22 cellular contexts compared by ENCODE assay signal in genomic region chr6:169956580-169956979, GRCh38.
"Had no signal": no experiment of that assay in that cellular context is flagged by ENCODE, and none has a peak within 500 bp of the region (broad histone marks: within the 10 kb centered on the region; RNA-seq: fewer than 3 reads in every experiment).

No MANE protein-coding gene starts in this region.

- H3K36me3 Mint-ChIP-seq: natural killer cell treated with Interleukin-12 subunit alpha and Interleukin-12 subunit beta and Interleukin-15 and Interleukin-18, amount 100 ng/mL, for 72 hours; WTC11 had no signal

- H3K27me3 ChIP-seq: ovary had no signal

- DNase-seq: activated CD4-positive, alpha-beta T cell treated with anti-CD3 and anti-CD28 coated beads for 4 hours; activated CD8-positive, alpha-beta T cell treated with anti-CD3 and anti-CD28 coated beads, Interleukin-2, amount 10 ng/mL, durations not matched to agents 7 days and 5 days; activated T-cell treated with anti-CD3 and anti-CD28 coated beads for 4 hours; effector CD4-positive, alpha-beta T cell; esophagus squamous epithelium; glutamatergic neuron; hypothalamus; kidney glomerular epithelial cell; mesendoderm; SHP77 treated with DMSO at 0.1 percent for 48 hours; stimulated activated CD4-positive, alpha-beta T cell treated with anti-CD3 and anti-CD28 coated beads, Interleukin-15, amount 100 ng/mL, for 24 hours; stimulated activated CD4-positive, alpha-beta T cell treated with anti-CD3 and anti-CD28 coated beads, Interleukin-4, amount 100 ng/mL, for 1 hour; stimulated activated naive CD4-positive, alpha-beta T cell had no signal

- H3K4me3 ChIP-seq: adrenal gland, esophagus squamous epithelium, ovary, transverse colon had no signal

- H3K4me1 ChIP-seq: adrenal gland had no signal

- FAIRE-seq: endothelial cell of umbilical vein, TTC549 had no signal

- H3K4me3 Mint-ChIP-seq: activated CD8-positive, alpha-beta T cell treated with anti-CD3 and anti-CD28 coated beads, Interleukin-2, amount 10 ng/mL, durations not matched to agents 7 days and 5 days; activated naive CD4-positive, alpha-beta T cell treated with anti-CD3 and anti-CD28 coated beads, Interleukin-2, amount 50 U/mL, for 24 hours; natural killer cell treated with Interleukin-12 subunit alpha and Interleukin-12 subunit beta and Interleukin-15 and Interleukin-18, amount 100 ng/mL, for 72 hours; WTC11 had no signal

- H3K9me3 ChIP-seq: adrenal gland, esophagus squamous epithelium, ovary, transverse colon had no signal

- H3K36me3 ChIP-seq: adrenal gland, esophagus squamous epithelium, ovary, transverse colon had no signal

- ATAC-seq: activated CD8-positive, alpha-beta T cell treated with anti-CD3 and anti-CD28 coated beads, Interleukin-2, amount 10 ng/mL, durations not matched to agents 7 days and 5 days; natural killer cell treated with Interleukin-12 subunit alpha and Interleukin-12 subunit beta and Interleukin-15 and Interleukin-18, amount 100 ng/mL, for 72 hours; WTC11 had no signal

- H3K27ac Mint-ChIP-seq: activated CD8-positive, alpha-beta T cell treated with anti-CD3 and anti-CD28 coated beads, Interleukin-2, amount 10 ng/mL, durations not matched to agents 7 days and 5 days; activated naive CD4-positive, alpha-beta T cell treated with anti-CD3 and anti-CD28 coated beads, Interleukin-2, amount 50 U/mL, for 24 hours; activated T-helper 2 cell treated with anti-CD3 and anti-CD28 coated beads, Interferon-gamma antibody, Interleukin-2, Interleukin-4, amounts not matched to agents 10 μg/mL and 5 μg/mL and 100 μg/mL, durations not matched to agents 14 hours and 24 hours and 36 hours; natural killer cell treated with Interleukin-12 subunit alpha and Interleukin-12 subunit beta and Interleukin-15 and Interleukin-18, amount 100 ng/mL, for 72 hours; WTC11 had no signal

- H3K9me3 Mint-ChIP-seq: activated naive CD4-positive, alpha-beta T cell treated with anti-CD3 and anti-CD28 coated beads, Interleukin-2, amount 50 U/mL, for 24 hours; activated T-helper 2 cell treated with anti-CD3 and anti-CD28 coated beads, Interferon-gamma antibody, Interleukin-2, Interleukin-4, amounts not matched to agents 10 μg/mL and 5 μg/mL and 100 μg/mL, durations not matched to agents 14 hours and 24 hours and 36 hours; natural killer cell treated with Interleukin-12 subunit alpha and Interleukin-12 subunit beta and Interleukin-15 and Interleukin-18, amount 100 ng/mL, for 72 hours had no signal

- H3K27ac ChIP-seq: adrenal gland, esophagus squamous epithelium, ovary, transverse colon had no signal
